Comparison of ENCODE assay signal across 25 cellular contexts in the genomic region with DNA sequence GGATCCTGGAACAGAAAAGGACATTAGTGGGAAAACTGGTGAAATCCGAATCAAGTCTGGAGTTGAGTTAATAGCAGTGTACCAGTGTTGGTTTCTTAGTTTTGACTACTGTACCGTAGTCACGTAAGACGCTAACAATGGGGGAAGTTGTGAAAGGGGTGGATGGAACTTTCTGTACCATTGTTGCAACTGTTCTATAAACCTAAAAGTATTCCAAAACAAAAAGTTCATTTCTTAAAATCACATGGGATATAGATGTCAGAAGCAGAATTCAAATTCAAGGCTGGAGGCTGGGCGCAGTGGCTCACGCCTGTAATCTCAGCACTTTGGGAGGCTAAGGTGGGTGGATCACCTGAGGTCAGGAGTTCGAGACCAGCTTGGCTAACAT. TPM values are rescaled to one million over a fixed set of nuclear protein-coding genes. Genes with fewer than 3 reads are reported as not detected.
"Had no signal": no experiment of that assay in that cellular context is flagged by ENCODE, and none has a peak within 500 bp of the region (broad histone marks: within the 10 kb centered on the region; RNA-seq: fewer than 3 reads in every experiment).

No MANE protein-coding gene starts in this region.

- H2AFZ ChIP-seq: neural progenitor cell had no signal

- H3K4me1 ChIP-seq: lower lobe of right lung, neural progenitor cell, psoas muscle had no signal

- H3K4me1 Mint-ChIP-seq: immature natural killer cell had no signal

- H3K27me3 ChIP-seq: neural progenitor cell, stomach, thyroid gland had no signal

- ATAC-seq: esophagus mucosa; left cardiac atrium; natural killer cell treated with Interleukin-12 subunit alpha and Interleukin-12 subunit beta and Interleukin-15 and Interleukin-18, amount 100 ng/mL, for 72 hours; psoas muscle; sciatic nerve had no signal

- H3K9me3 ChIP-seq: left ventricle myocardium inferior, lower lobe of right lung, psoas muscle, stomach, thyroid gland had no signal

- H3K27ac ChIP-seq: left ventricle myocardium inferior, lower lobe of right lung, neural progenitor cell, psoas muscle, skin epidermis, stomach, thyroid gland had no signal

- H3K9ac ChIP-seq: neural progenitor cell had no signal

- H3K27ac Mint-ChIP-seq: immature natural killer cell; natural killer cell treated with Interleukin-12 subunit alpha and Interleukin-12 subunit beta and Interleukin-15 and Interleukin-18, amount 100 ng/mL, for 72 hours; type B pancreatic cell had no signal

- DNase-seq: cortex of kidney; effector memory CD4-positive, alpha-beta T cell; foreskin fibroblast; immature natural killer cell; kidney; left cardiac atrium; left ventricle myocardium inferior; lower lobe of right lung; mesenchymal stem cell; midbrain; nucleus accumbens; psoas muscle; retina; stimulated activated naive CD4-positive, alpha-beta T cell; stomach; substantia nigra; thyroid gland had no signal

- H3K9me3 Mint-ChIP-seq: central memory CD8-positive, alpha-beta T cell; immature natural killer cell; natural killer cell treated with Interleukin-12 subunit alpha and Interleukin-12 subunit beta and Interleukin-15 and Interleukin-18, amount 100 ng/mL, for 72 hours; neural progenitor cell; type B pancreatic cell had no signal

- FAIRE-seq: endometrium, kidney had no signal

- H3K27me3 Mint-ChIP-seq: type B pancreatic cell had no signal

- H3K36me3 Mint-ChIP-seq: natural killer cell treated with Interleukin-12 subunit alpha and Interleukin-12 subunit beta and Interleukin-15 and Interleukin-18, amount 100 ng/mL, for 72 hours; type B pancreatic cell had no signal

- H3K4me2 ChIP-seq: neural progenitor cell had no signal

- H3K4me3 ChIP-seq: left ventricle myocardium inferior, lower lobe of right lung, neural progenitor cell, psoas muscle, skin epidermis, stomach, thyroid gland had no signal

- H3K36me3 ChIP-seq: left ventricle myocardium inferior, neural progenitor cell, thyroid gland had no signal

- H3K4me3 Mint-ChIP-seq: central memory CD8-positive, alpha-beta T cell; immature natural killer cell; natural killer cell treated with Interleukin-12 subunit alpha and Interleukin-12 subunit beta and Interleukin-15 and Interleukin-18, amount 100 ng/mL, for 72 hours; neural progenitor cell; type B pancreatic cell had no signal

RNA-seq across cellular contexts. Expression of gene EPHA2, which starts 39.6 kb away (rescaled TPM):
- total RNA-seq: natural killer cell treated with Interleukin-12 subunit alpha and Interleukin-12 subunit beta and Interleukin-15 and Interleukin-18, amount 100 ng/mL, for 72 hours had no signal
- polyA plus RNA-seq: immature natural killer cell had no signal
